ENCODE assay signal across 24 cellular contexts in genomic region chr21:44626262-44626661, GRCh38. TPM values are rescaled to one million over a fixed set of nuclear protein-coding genes. Genes with fewer than 3 reads are reported as not detected.
DNase-seq lines count a peak whose midpoint lies in the region; ATAC-seq and TF ChIP-seq lines count a peak whose summit lies in the region.
"Had no signal": no experiment of that assay in that cellular context is flagged by ENCODE, and none has a peak within 500 bp of the region (broad histone marks: within the 10 kb centered on the region; RNA-seq: fewer than 3 reads in every experiment).

No MANE protein-coding gene starts in this region.

- POLR2A ChIA-PET in CD8-positive, alpha-beta T cell (lab: Charles Lee), result interaction anchor here (1.0 to 1.9 kb wide), 4 partner anchors 7 to 31 kb away, joined by 3 to 8 read pairs (median 4); partner anchors contain the start of gene KRTAP12-3

- H3K27ac Mint-ChIP-seq in CD8-positive, alpha-beta T cell, result peak overlapping the region; percentile 14
- no peak overlapping the region for H3K27ac Mint-ChIP-seq in natural killer cell treated with Interleukin-12 subunit alpha and Interleukin-12 subunit beta and Interleukin-15 and Interleukin-18, amount 100 ng/mL, for 72 hours
- H3K27ac Mint-ChIP-seq: B cell, HFFc6 had no signal

- no peak overlapping the region for H3K27ac ChIP-seq in CD8-positive, alpha-beta T cell (ENCODE audit: low read depth, low read length)
- no peak overlapping the region for H3K27ac ChIP-seq in coronary artery
- H3K27ac ChIP-seq: HL-60 had no signal

- H3K36me3 ChIP-seq in CD8-positive, alpha-beta T cell (ENCODE audit: insufficient read depth, low read length), result no peaks in the 10 kb centered on the region

- peaks cover 44% of the 10 kb centered on the region for H3K4me1 Mint-ChIP-seq in CD8-positive, alpha-beta T cell (ENCODE audit: low read depth)
- H3K4me1 Mint-ChIP-seq in natural killer cell treated with Interleukin-12 subunit alpha and Interleukin-12 subunit beta and Interleukin-15 and Interleukin-18, amount 100 ng/mL, for 72 hours (ENCODE audit: low read depth in 2 of 2), result peaks cover 24 to 30% of the 10 kb centered on the region in 2 donors

- CTCF ChIA-PET in CD8-positive, alpha-beta T cell (lab: Charles Lee), result no interaction called here

- TF ChIP-seq CTCF in CD8-positive, alpha-beta T cell (IDR thresholded peaks at IDR 0.05), result no peak
- TF ChIP-seq CTCF in coronary artery (IDR thresholded peaks at IDR 0.05), result no peak
- TF ChIP-seq CTCF in GM10266 (IDR thresholded peaks at IDR 0.05; ENCODE audit: control insufficient read depth, insufficient read depth, low read depth, missing control alignments), result no peak

- H3K4me3 Mint-ChIP-seq in CD8-positive, alpha-beta T cell, result no peak overlapping the region
- H3K4me3 Mint-ChIP-seq in natural killer cell treated with Interleukin-12 subunit alpha and Interleukin-12 subunit beta and Interleukin-15 and Interleukin-18, amount 100 ng/mL, for 72 hours, result no peak overlapping the region
- H3K4me3 Mint-ChIP-seq: B cell, HFFc6 had no signal

- peaks cover 5% of the 10 kb centered on the region for H3K9me3 ChIP-seq in CD8-positive, alpha-beta T cell (ENCODE audit: low read length)

- H3K27me3 ChIP-seq in CD8-positive, alpha-beta T cell (ENCODE audit: insufficient read depth, low read length), result no peaks in the 10 kb centered on the region

- no peak for ATAC-seq in CD8-positive, alpha-beta T cell
- ATAC-seq in natural killer cell treated with Interleukin-12 subunit alpha and Interleukin-12 subunit beta and Interleukin-15 and Interleukin-18, amount 100 ng/mL, for 72 hours, result peak; percentile 70 to 75
- ATAC-seq: GM12878 had no signal

- peak; percentile 42 for DNase-seq in activated CD8-positive, alpha-beta memory T cell treated with anti-CD3 and anti-CD28 coated beads, Interleukin-2, amount 50 U/mL, for 48 hours
- DNase-seq in activated CD8-positive, alpha-beta memory T cell treated with anti-CD3 and anti-CD28 coated beads for 24 hours, result no peak
- peak in 2 of 7 experiments; percentile 17 to 56 for DNase-seq in CD8-positive, alpha-beta T cell
- DNase-seq in coronary artery (ENCODE audit: low spot score), result peak; percentile 35
- DNase-seq in natural killer cell treated with Interleukin-12 subunit alpha and Interleukin-12 subunit beta and Interleukin-15 and Interleukin-18, amount 100 ng/mL, for 72 hours (ENCODE audit: low spot score), result no peak
- no peak for DNase-seq in SIG-M5 treated with dmso at 0.1 percent for 504 hours (lab: John Stamatoyannopoulos, UW; ENCODE audit: unreplicated experiment)
- DNase-seq in GM10266 (ENCODE audit: extremely low spot score), result no peak
- no peak for DNase-seq in COLO829 (ENCODE audit: low spot score)
- DNase-seq: DMS153, GF-D8, HFFc6, IMR-90, NCI-H187, NCI-H2107, NCI-H2227 treated with DMSO at 0.1 percent for 48 hours, NCI-H510A treated with DMSO at 0.1 percent for 48 hours, NCI-H774, OCI-M1 had no signal

- no peak overlapping the region for H3K4me3 ChIP-seq in CD8-positive, alpha-beta T cell (ENCODE audit: low read depth, low read length)
- H3K4me3 ChIP-seq in coronary artery, result no peak overlapping the region
- H3K4me3 ChIP-seq: GM12878 had no signal

- no peaks in the 10 kb centered on the region for H3K27me3 Mint-ChIP-seq in CD8-positive, alpha-beta T cell (ENCODE audit: low read depth)
- no peaks in the 10 kb centered on the region for H3K27me3 Mint-ChIP-seq in natural killer cell treated with Interleukin-12 subunit alpha and Interleukin-12 subunit beta and Interleukin-15 and Interleukin-18, amount 100 ng/mL, for 72 hours

- H3K4me1 ChIP-seq in CD8-positive, alpha-beta T cell (ENCODE audit: insufficient read depth, low read length), result peaks cover 51% of the 10 kb centered on the region

- peaks cover 29% of the 10 kb centered on the region for H3K36me3 Mint-ChIP-seq in CD8-positive, alpha-beta T cell
- peaks cover 42% of the 10 kb centered on the region for H3K36me3 Mint-ChIP-seq in natural killer cell treated with Interleukin-12 subunit alpha and Interleukin-12 subunit beta and Interleukin-15 and Interleukin-18, amount 100 ng/mL, for 72 hours

- intact Hi-C loops in CD8-positive, alpha-beta T cell (cut with DNase I, micrococcal nuclease), result no loop called here

- H3K9me3 Mint-ChIP-seq in CD8-positive, alpha-beta T cell, result peaks cover 38% of the 10 kb centered on the region
- H3K9me3 Mint-ChIP-seq in natural killer cell treated with Interleukin-12 subunit alpha and Interleukin-12 subunit beta and Interleukin-15 and Interleukin-18, amount 100 ng/mL, for 72 hours, result peaks cover 35% of the 10 kb centered on the region

RNA-seq across cellular contexts. Expression of gene KRTAP10-9, which starts 0.6 kb away (rescaled TPM):
- not detected for total RNA-seq in CD8-positive, alpha-beta T cell
- total RNA-seq in natural killer cell treated with Interleukin-12 subunit alpha and Interleukin-12 subunit beta and Interleukin-15 and Interleukin-18, amount 100 ng/mL, for 72 hours, result not detected
- total RNA-seq: A172, B cell, GM12878, H7, HFFc6, IMR-90, M059J had no signal

RNA-seq across cellular contexts. Expression of gene KRTAP10-10, which starts 10.9 kb away (rescaled TPM):
- total RNA-seq in CD8-positive, alpha-beta T cell, result not detected
- not detected for total RNA-seq in natural killer cell treated with Interleukin-12 subunit alpha and Interleukin-12 subunit beta and Interleukin-15 and Interleukin-18, amount 100 ng/mL, for 72 hours
- total RNA-seq: A172, B cell, GM12878, H7, HFFc6, IMR-90, M059J had no signal

RNA-seq across cellular contexts. Expression of gene KRTAP10-8, which starts 14.4 kb away (rescaled TPM):
- total RNA-seq in CD8-positive, alpha-beta T cell, result not detected
- not detected for total RNA-seq in natural killer cell treated with Interleukin-12 subunit alpha and Interleukin-12 subunit beta and Interleukin-15 and Interleukin-18, amount 100 ng/mL, for 72 hours
- total RNA-seq: A172, B cell, GM12878, H7, HFFc6, IMR-90, M059J had no signal

RNA-seq across cellular contexts. Expression of gene KRTAP10-11, which starts 20.0 kb away (rescaled TPM):
- total RNA-seq in CD8-positive, alpha-beta T cell, result not detected
- not detected for total RNA-seq in natural killer cell treated with Interleukin-12 subunit alpha and Interleukin-12 subunit beta and Interleukin-15 and Interleukin-18, amount 100 ng/mL, for 72 hours
- total RNA-seq: A172, B cell, GM12878, H7, HFFc6, IMR-90, M059J had no signal

RNA-seq across cellular contexts. Expression of gene KRTAP10-7, which starts 25.9 kb away (rescaled TPM):
- total RNA-seq in CD8-positive, alpha-beta T cell, result not detected
- not detected for total RNA-seq in natural killer cell treated with Interleukin-12 subunit alpha and Interleukin-12 subunit beta and Interleukin-15 and Interleukin-18, amount 100 ng/mL, for 72 hours
- total RNA-seq: A172, B cell, GM12878, H7, HFFc6, IMR-90, M059J had no signal

Comparison
In these comparisons a context has a peak if more than half of its experiments do, and no peak if none do; other contexts are left out.
1. DNase-seq: peak in activated CD8-positive, alpha-beta memory T cell treated with anti-CD3 and anti-CD28 coated beads, Interleukin-2, amount 50 U/mL, for 48 hours (single experiment) and coronary artery (single experiment); none in activated CD8-positive, alpha-beta memory T cell treated with anti-CD3 and anti-CD28 coated beads for 24 hours (single experiment), natural killer cell treated with Interleukin-12 subunit alpha and Interleukin-12 subunit beta and Interleukin-15 and Interleukin-18, amount 100 ng/mL, for 72 hours (single experiment), SIG-M5 treated with dmso at 0.1 percent for 504 hours (single experiment), GM10266 (single experiment) and COLO829 (single experiment).